Comparison of ENCODE assay signal across 2 cellular contexts in the genomic region with DNA sequence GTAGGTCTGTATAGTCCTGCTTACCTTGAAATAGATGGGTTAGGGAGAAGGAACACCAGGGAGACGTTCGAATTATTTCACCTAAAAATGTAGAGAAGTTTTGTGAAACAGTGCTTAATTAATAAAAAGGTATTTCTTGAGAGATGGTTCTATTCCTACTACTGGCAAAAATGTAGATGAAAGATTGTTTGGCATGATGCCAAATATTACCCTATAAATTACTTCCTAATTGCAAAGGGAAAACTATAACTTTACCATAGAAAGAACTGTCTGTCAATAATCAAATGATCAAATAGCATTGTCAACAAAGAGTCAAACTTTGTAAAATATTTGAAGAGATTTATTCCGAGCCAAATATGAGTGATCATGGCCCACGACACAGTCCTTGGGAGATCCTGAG.
TF ChIP-seq lines count a peak whose summit lies in the region.

No MANE protein-coding gene starts in this region.

TF ChIP-seq in GM23338, 12 proteins besides CTCF, POLR2A, EP300 and RAD21 (continued from another document):
- TF ChIP-seq, protein P1, sequence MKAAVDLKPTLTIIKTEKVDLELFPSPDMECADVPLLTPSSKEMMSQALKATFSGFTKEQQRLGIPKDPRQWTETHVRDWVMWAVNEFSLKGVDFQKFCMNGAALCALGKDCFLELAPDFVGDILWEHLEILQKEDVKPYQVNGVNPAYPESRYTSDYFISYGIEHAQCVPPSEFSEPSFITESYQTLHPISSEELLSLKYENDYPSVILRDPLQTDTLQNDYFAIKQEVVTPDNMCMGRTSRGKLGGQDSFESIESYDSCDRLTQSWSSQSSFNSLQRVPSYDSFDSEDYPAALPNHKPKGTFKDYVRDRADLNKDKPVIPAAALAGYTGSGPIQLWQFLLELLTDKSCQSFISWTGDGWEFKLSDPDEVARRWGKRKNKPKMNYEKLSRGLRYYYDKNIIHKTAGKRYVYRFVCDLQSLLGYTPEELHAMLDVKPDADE (IDR thresholded peaks at IDR 0.05): no peak
- TF ChIP-seq NANOG (IDR thresholded peaks at IDR 0.05; ENCODE audit: borderline replicate concordance) (no peak), EZH2phosphoT487 (IDR thresholded peaks at IDR 0.05; ENCODE audit: unreplicated experiment) (no peak), POLR2AphosphoS5 (IDR thresholded peaks at IDR 0.05; ENCODE audit: low read depth) (no peak), JUNB (IDR thresholded peaks at IDR 0.05; ENCODE audit: unreplicated experiment) (no peak), REST (IDR thresholded peaks at IDR 0.05; ENCODE audit: unreplicated experiment) (no peak)

TF ChIP-seq in K562, 482 proteins besides CTCF, POLR2A, EP300 and RAD21 (continued from another document):
- TF ChIP-seq POU5F1 (IDR thresholded peaks at IDR 0.05; ENCODE audit: borderline replicate concordance, low read depth, low read length, partially characterized antibody): no peak
- TF ChIP-seq RBM14 (IDR thresholded peaks at IDR 0.05; ENCODE audit: borderline replicate concordance, insufficient read depth, low read depth, low read length): no peak
- TF ChIP-seq SMAD1 (IDR thresholded peaks at IDR 0.05; ENCODE audit: low read depth, low read length, partially characterized antibody): peak; percentile 70
- TF ChIP-seq RB1 (IDR thresholded peaks at IDR 0.05; ENCODE audit: low read depth): no peak
- TF ChIP-seq, protein P2, sequence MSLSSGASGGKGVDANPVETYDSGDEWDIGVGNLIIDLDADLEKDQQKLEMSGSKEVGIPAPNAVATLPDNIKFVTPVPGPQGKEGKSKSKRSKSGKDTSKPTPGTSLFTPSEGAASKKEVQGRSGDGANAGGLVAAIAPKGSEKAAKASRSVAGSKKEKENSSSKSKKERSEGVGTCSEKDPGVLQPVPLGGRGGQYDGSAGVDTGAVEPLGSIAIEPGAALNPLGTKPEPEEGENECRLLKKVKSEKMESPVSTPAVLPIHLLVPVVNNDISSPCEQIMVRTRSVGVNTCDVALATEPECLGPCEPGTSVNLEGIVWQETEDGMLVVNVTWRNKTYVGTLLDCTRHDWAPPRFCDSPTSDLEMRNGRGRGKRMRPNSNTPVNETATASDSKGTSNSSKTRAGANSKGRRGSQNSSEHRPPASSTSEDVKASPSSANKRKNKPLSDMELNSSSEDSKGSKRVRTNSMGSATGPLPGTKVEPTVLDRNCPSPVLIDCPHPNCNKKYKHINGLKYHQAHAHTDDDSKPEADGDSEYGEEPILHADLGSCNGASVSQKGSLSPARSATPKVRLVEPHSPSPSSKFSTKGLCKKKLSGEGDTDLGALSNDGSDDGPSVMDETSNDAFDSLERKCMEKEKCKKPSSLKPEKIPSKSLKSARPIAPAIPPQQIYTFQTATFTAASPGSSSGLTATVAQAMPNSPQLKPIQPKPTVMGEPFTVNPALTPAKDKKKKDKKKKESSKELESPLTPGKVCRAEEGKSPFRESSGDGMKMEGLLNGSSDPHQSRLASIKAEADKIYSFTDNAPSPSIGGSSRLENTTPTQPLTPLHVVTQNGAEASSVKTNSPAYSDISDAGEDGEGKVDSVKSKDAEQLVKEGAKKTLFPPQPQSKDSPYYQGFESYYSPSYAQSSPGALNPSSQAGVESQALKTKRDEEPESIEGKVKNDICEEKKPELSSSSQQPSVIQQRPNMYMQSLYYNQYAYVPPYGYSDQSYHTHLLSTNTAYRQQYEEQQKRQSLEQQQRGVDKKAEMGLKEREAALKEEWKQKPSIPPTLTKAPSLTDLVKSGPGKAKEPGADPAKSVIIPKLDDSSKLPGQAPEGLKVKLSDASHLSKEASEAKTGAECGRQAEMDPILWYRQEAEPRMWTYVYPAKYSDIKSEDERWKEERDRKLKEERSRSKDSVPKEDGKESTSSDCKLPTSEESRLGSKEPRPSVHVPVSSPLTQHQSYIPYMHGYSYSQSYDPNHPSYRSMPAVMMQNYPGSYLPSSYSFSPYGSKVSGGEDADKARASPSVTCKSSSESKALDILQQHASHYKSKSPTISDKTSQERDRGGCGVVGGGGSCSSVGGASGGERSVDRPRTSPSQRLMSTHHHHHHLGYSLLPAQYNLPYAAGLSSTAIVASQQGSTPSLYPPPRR (CRISPR knock-in tag; IDR thresholded peaks at IDR 0.05; ENCODE audit: borderline replicate concordance): no peak
TF ChIP-seq in K562: peak in this region for 3.
